20 cellular contexts compared by ENCODE assay signal in genomic region chr1:32125313-32125712, GRCh38. TPM values are rescaled to one million over a fixed set of nuclear protein-coding genes. Genes with fewer than 3 reads are reported as not detected.
DNase-seq lines count a peak whose midpoint lies in the region; ATAC-seq, FAIRE-seq and TF ChIP-seq lines count a peak whose summit lies in the region.
"Had no signal": no experiment of that assay in that cellular context is flagged by ENCODE, and none has a peak within 500 bp of the region (broad histone marks: within the 10 kb centered on the region; RNA-seq: fewer than 3 reads in every experiment).

No MANE protein-coding gene starts in this region.

- no peaks in the 10 kb centered on the region for H3K23me2 ChIP-seq in H9 (ENCODE audit: insufficient read length, low read depth, low read length, poor library complexity, severe bottlenecking)

- RAD21 ChIA-PET in GM12878 (lab: Charles Lee; ENCODE audit: unreplicated experiment), result no interaction called here

- peaks cover 0 to 6% (median 0%) of the 10 kb centered on the region in 3 experiments; a peak in 1 of 7 replicates for H3K36me3 Mint-ChIP-seq in H9 (ENCODE audit: insufficient read depth in 1 of 3, low read depth in 3 of 3)

- H3K9me3 ChIP-seq in BE2C (no peaks in the 10 kb centered on the region), H9 (ENCODE audit: control insufficient read depth, low read depth, low read length) (no peaks in the 10 kb centered on the region), GM12878 (replicated peaks; ENCODE audit: control insufficient read depth, insufficient read depth, low read length) (no peaks in the 10 kb centered on the region)

- ATAC-seq in GM12878 (no peak), GM18909 (IDR thresholded peaks at IDR 0.05; ENCODE audit: poor library complexity, unreplicated experiment) (no peak), sciatic nerve (no peak)
- ATAC-seq: Panc1 had no signal

- no peaks in the 10 kb centered on the region for H4K20me1 ChIP-seq in H9 (ENCODE audit: control insufficient read depth, insufficient read depth, insufficient read length)
- no peaks in the 10 kb centered on the region; the same call in 1 of the 2 replicates for H4K20me1 ChIP-seq in GM12878 (ENCODE audit: control insufficient read depth, insufficient read depth)

- H3T11ph ChIP-seq in H9 (ENCODE audit: low read length), result no peak overlapping the region

- no peak overlapping the region for H4K91ac ChIP-seq in H9 (ENCODE audit: insufficient read length, low read depth, low read length)

- H2BK120ac ChIP-seq in H9 (ENCODE audit: low read depth, low read length, poor library complexity, severe bottlenecking), result no peak overlapping the region

- no peak overlapping the region for H3K23ac ChIP-seq in H9 (ENCODE audit: insufficient read length, low read depth, low read length)

- TF ChIP-seq POLR2A in GM12878 (IDR thresholded peaks at IDR 0.05; ENCODE audit: low read depth, low read length), result no peak

- DNase-seq in BE2C (peak; percentile 38), H9 (no peak), NCI-H524 (lab: John Stamatoyannopoulos, UW) (peak; percentile 31 to 67), GM12878 (ENCODE audit: low read depth, low spot score) (no peak), NCI-H2107 treated with DMSO at 0.1 percent for 48 hours (lab: John Stamatoyannopoulos, UW; ENCODE audit: unreplicated experiment) (no peak), sciatic nerve (ENCODE audit: low spot score) (no peak)
- DNase-seq: DMS79 treated with DMSO at 0.1 percent for 48 hours, GM23248, HCEC 1CT, IMR-90, Karpas-422, NCI-H1417, NCI-H1930, NCI-H345, SIG-M5, T-helper 1 cell had no signal

- no peaks in the 10 kb centered on the region for H3K9me3 Mint-ChIP-seq in H9

- no peak overlapping the region for H2AFZ ChIP-seq in H9 (ENCODE audit: low read length)
- no peak overlapping the region for H2AFZ ChIP-seq in GM12878 (ENCODE audit: control insufficient read depth, low read depth, low read length)
- H2AFZ ChIP-seq: GM23248 had no signal

- H2BK5ac ChIP-seq in H9 (ENCODE audit: insufficient read length, low read length), result no peak overlapping the region

- intact Hi-C loops in GM12878 (cut with micrococcal nuclease; ENCODE audit: unreplicated experiment), result no loop called here
- intact Hi-C loops in sciatic nerve (cut with DNase I), result no loop called here

- H3K14ac ChIP-seq in H9 (ENCODE audit: insufficient read depth, low read length), result no peak overlapping the region

- no peak for FAIRE-seq in GM12878 (lab: Jason Lieb, UNC)
- FAIRE-seq: A204.1 had no signal

- H3K4ac ChIP-seq in H9 (ENCODE audit: low read depth, low read length), result no peak overlapping the region

- no peak overlapping the region for H3K4me2 ChIP-seq in H9 (ENCODE audit: insufficient read depth, insufficient read length, low read length)
- H3K4me2 ChIP-seq in GM12878 (ENCODE audit: control insufficient read depth, insufficient read depth), result no peak overlapping the region

- H3K56ac ChIP-seq in H9 (ENCODE audit: insufficient read length, low read depth, low read length), result no peak overlapping the region

- TF ChIP-seq CTCF in BE2C (IDR thresholded peaks at IDR 0.05; ENCODE audit: low read depth, low read length) (no peak), H9 (conservative IDR thresholded peaks at IDR 0.05) (no peak), GM12878 (IDR thresholded peaks at IDR 0.05 in 2 of 3, conservative IDR thresholded peaks at IDR 0.05 in 1 of 3; ENCODE audit: control insufficient read depth in 2 of 3, extremely low read depth in 1 of 3, insufficient read depth in 1 of 3, low read depth in 3 of 3, low read length in 3 of 3) (no peak)

- H3K4me1 Mint-ChIP-seq in H9, result peaks cover 20 to 27% of the 10 kb centered on the region in 2 experiments

- in situ Hi-C loops in GM12878 (cut with MboI), result no loop called here

- peaks cover 14% of the 10 kb centered on the region; the same call in 1 of the 2 replicates for H3K79me2 ChIP-seq in H9 (ENCODE audit: insufficient read depth, low read length)
- H3K79me2 ChIP-seq in GM12878 (ENCODE audit: control insufficient read depth, insufficient read depth, low read length), result peaks cover 54% of the 10 kb centered on the region

- H2AK5ac ChIP-seq in H9 (ENCODE audit: insufficient read length, low read length), result no peak overlapping the region

- H2BK15ac ChIP-seq in H9 (ENCODE audit: low read depth, low read length), result 0 out of 2 replicates have a peak overlapping the region, but pooled peaks have one; percentile 94

- H3K27me3 ChIP-seq in BE2C (no peaks in the 10 kb centered on the region), H9 (ENCODE audit: insufficient read depth, low read length) (no peaks in the 10 kb centered on the region), GM12878 (replicated peaks in 1 of 2; ENCODE audit: control insufficient read depth in 2 of 2, insufficient read depth in 2 of 2, low read length in 1 of 2) (no peaks in the 10 kb centered on the region)

- H4K5ac ChIP-seq in H9 (ENCODE audit: insufficient read length, low read depth, low read length), result peak overlapping the region; percentile 72

- H3K27ac Mint-ChIP-seq in H9, result peak overlapping the region in 2 of 3 experiments; percentile 12 to 34; a peak in 1 of 7 replicates

- H3K4me1 ChIP-seq in BE2C, result no peaks in the 10 kb centered on the region
- H3K4me1 ChIP-seq in H9 (ENCODE audit: insufficient read depth, low read length), result no peaks in the 10 kb centered on the region
- H3K4me1 ChIP-seq in GM12878 (ENCODE audit: control insufficient read depth, insufficient read depth, low read length), result peaks cover 10% of the 10 kb centered on the region

- TSS peak; percentile 31 for BruUV-seq in GM12878 (replicated peaks; lab: Mats Ljungman, UMichigan)

- H3K4me3 Mint-ChIP-seq in H9, result no peak overlapping the region
- H3K4me3 Mint-ChIP-seq: CD14-positive monocyte had no signal

- no peak overlapping the region for H3K9ac ChIP-seq in H9 (ENCODE audit: extremely low read depth, insufficient read length, low read length)
- H3K9ac ChIP-seq in GM12878 (ENCODE audit: control insufficient read depth, insufficient read depth, low read length), result no peak overlapping the region
- H3K9ac ChIP-seq: GM23248 had no signal

- H3K27ac ChIP-seq in H9 (ENCODE audit: insufficient read length, low read depth, low read length) (no peak overlapping the region), GM12878 (ENCODE audit: control insufficient read depth, insufficient read depth) (no peak overlapping the region)
- H3K27ac ChIP-seq: GM23248 had no signal

- SMC1A ChIA-PET in GM12878 (lab: Charles Lee; ENCODE audit: uncharacterized antibody, unreplicated experiment), result interaction anchor here (1.2 kb wide), 1 partner anchor 9 kb away, joined by 4 read pairs; no protein-coding TSS in a partner anchor

- no CpG with 5 or more reads among the region's 8 CpGs for WGBS in H9 (ENCODE audit: extremely low coverage, insufficient read length, low lambda C conversion rate)
- WGBS in GM12878 (ENCODE audit: insufficient coverage, insufficient replicate concordance, low lambda C conversion rate, missing lambda C conversion rate), result 92% methylated on average over 8 of the region's 8 CpGs

- no peak overlapping the region for H2BK12ac ChIP-seq in H9 (ENCODE audit: insufficient read length, low read depth, low read length)

- H3K4me3 ChIP-seq in BE2C (ENCODE audit: low read depth, low read length), result no peak overlapping the region
- H3K4me3 ChIP-seq in GM12878, result no peak overlapping the region
- H3K4me3 ChIP-seq: GM23248 had no signal

- no peaks in the 10 kb centered on the region for H3K27me3 Mint-ChIP-seq in H9 (ENCODE audit: low read depth)

- H3K18ac ChIP-seq in H9 (ENCODE audit: insufficient read length, low read depth, low read length), result no peak overlapping the region

- H3K36me3 ChIP-seq in BE2C, result no peaks in the 10 kb centered on the region
- peaks cover 2 to 3% of the 10 kb centered on the region in 2 experiments; a peak in 3 of 4 replicates for H3K36me3 ChIP-seq in GM12878 (ENCODE audit: control insufficient read depth in 2 of 2, insufficient read depth in 2 of 2, low read length in 1 of 2)

- no peak overlapping the region for H2BK20ac ChIP-seq in H9 (ENCODE audit: low read depth, low read length, poor library complexity, severe bottlenecking)

- no peak for TF ChIP-seq EP300 in GM12878 (IDR thresholded peaks at IDR 0.05; ENCODE audit: borderline replicate concordance in 1 of 2, control insufficient read depth in 1 of 2, low read depth in 2 of 2, low read length in 2 of 2)

- TF ChIP-seq RAD21 in GM12878 (IDR thresholded peaks at IDR 0.05; ENCODE audit: insufficient read depth, low read depth, low read length), result no peak

- CTCF ChIA-PET in GM12878 (lab: Yijun Ruan, JAX), result interaction anchor here (1.0 to 1.2 kb wide), 2 partner anchors 20 to 95 kb away, joined by 3 read pairs; no protein-coding TSS in a partner anchor

- no peak overlapping the region for H4K8ac ChIP-seq in H9 (replicated peaks; ENCODE audit: insufficient read length, low read depth, low read length)

- POLR2A ChIA-PET in GM12878 (lab: Charles Lee), result no interaction called here

- peaks cover 9% of the 10 kb centered on the region for H3K79me1 ChIP-seq in H9 (ENCODE audit: insufficient read depth, low read depth, low read length, poor library complexity, severe bottlenecking)

RNA-seq across cellular contexts. Expression of gene KPNA6, which starts 17.5 kb away (rescaled TPM):
- polyA plus RNA-seq in BE2C (2012; ENCODE audit: insufficient read depth, insufficient read length, low read depth), result 8.3 TPM
- total RNA-seq in H9 (2021) (114 TPM in 2 replicates), GM12878 (2014; rRNA removed) (25.8 and 31.1 TPM in 2 replicates), GM12878 (2014; rRNA removed; fragmentation: Illumina TruSeq; extraction: Trizol) (34.5 and 34.9 TPM in 2 replicates), GM12878 (2021) (51.1 and 55.6 TPM in 2 replicates), sciatic nerve (58.9 TPM)
- total RNA-seq in GM12878 (2013; cell fraction: nucleolus; rRNA removed), result 27.3 and 28.9 TPM in 2 replicates
- polyA plus RNA-seq in GM12878 (2011; ENCODE audit: low read depth), result 10.6 TPM
- polyA plus RNA-seq in GM12878 (2011; rRNA removed) (25.1 and 28.9 TPM in 2 replicates), GM12878 (2014; fragmentation: Illumina TruSeq; extraction: Trizol) (24.6 and 25.5 TPM in 2 replicates), GM12878 (2014; fragmentation: Nextera tagmentation; extraction: Ambion mirVana) (10 to 100 TPM; 11.1 to 25.5 TPM), GM12878 (2014; rRNA removed) (23.1 and 26.0 TPM in 2 replicates), GM12878 (2016; fragmentation: Nextera tagmentation; extraction: Ambion mirVana) (10 to 100 TPM; 28.5 to 35.2 TPM)
- polyA plus RNA-seq in GM12878 (2011; cell fraction: cytosol; rRNA removed), result 18.9 and 21.8 TPM in 2 replicates
- polyA plus RNA-seq in GM12878 (2011; cell fraction: nucleus; rRNA removed), result 7.5 and 11.6 TPM in 2 replicates
- polyA plus RNA-seq in GM12878 (2012), result 12.7 and 13.4 TPM in 2 replicates
- 29.7 and 34.2 TPM in 2 replicates for polyA minus RNA-seq in GM12878 (2011; rRNA and poly(A)+ RNA removed)
- polyA minus RNA-seq in GM12878 (2011; cell fraction: cytosol; rRNA and poly(A)+ RNA removed), result 14.3 and 16.5 TPM in 2 replicates
- polyA minus RNA-seq in GM12878 (2011; cell fraction: nucleus; rRNA and poly(A)+ RNA removed), result 5.2 and 6.4 TPM in 2 replicates

RNA-seq across cellular contexts. Expression of gene TMEM39B, which starts 52.6 kb away (rescaled TPM):
- 24.7 TPM for polyA plus RNA-seq in BE2C (2012; ENCODE audit: insufficient read depth, insufficient read length, low read depth)
- 25.0 and 27.4 TPM in 2 replicates for total RNA-seq in H9 (2021)
- total RNA-seq in GM12878 (2013; cell fraction: nucleolus; rRNA removed), result 12.3 and 16.0 TPM in 2 replicates
- total RNA-seq in GM12878 (2014; rRNA removed), result 5.4 and 6.8 TPM in 2 replicates
- 6.0 and 6.3 TPM in 2 replicates for total RNA-seq in GM12878 (2014; rRNA removed; fragmentation: Illumina TruSeq; extraction: Trizol)
- total RNA-seq in GM12878 (2021), result 24.3 TPM in 2 replicates
- 9.7 TPM for polyA plus RNA-seq in GM12878 (2011; ENCODE audit: low read depth)
- polyA plus RNA-seq in GM12878 (2011; rRNA removed), result 4.4 and 14.3 TPM in 2 replicates
- 31.1 and 32.2 TPM in 2 replicates for polyA plus RNA-seq in GM12878 (2011; cell fraction: cytosol; rRNA removed)
- polyA plus RNA-seq in GM12878 (2011; cell fraction: nucleus; rRNA removed), result 23.5 and 25.2 TPM in 2 replicates
- polyA plus RNA-seq in GM12878 (2012), result 17.9 and 21.4 TPM in 2 replicates
- 5.7 and 11.7 TPM in 2 replicates for polyA plus RNA-seq in GM12878 (2014; fragmentation: Illumina TruSeq; extraction: Trizol)
- polyA plus RNA-seq in GM12878 (2014; fragmentation: Nextera tagmentation; extraction: Ambion mirVana), result 1 to 10 TPM; 2.3 to 3.4 TPM
- polyA plus RNA-seq in GM12878 (2014; rRNA removed), result 13.0 and 18.9 TPM in 2 replicates
- 10 to 100 TPM; 25.1 to 27.2 TPM for polyA plus RNA-seq in GM12878 (2016; fragmentation: Nextera tagmentation; extraction: Ambion mirVana)
- polyA minus RNA-seq in GM12878 (2011; rRNA and poly(A)+ RNA removed), result 18.7 and 25.6 TPM in 2 replicates
- polyA minus RNA-seq in GM12878 (2011; cell fraction: cytosol; rRNA and poly(A)+ RNA removed), result 8.3 and 13.0 TPM in 2 replicates
- polyA minus RNA-seq in GM12878 (2011; cell fraction: nucleus; rRNA and poly(A)+ RNA removed), result 5.0 and 8.5 TPM in 2 replicates
- 16.4 TPM for total RNA-seq in sciatic nerve

RNA-seq across cellular contexts. Expression of gene TXLNA, which starts 54.2 kb away (rescaled TPM):
- 27.4 TPM for polyA plus RNA-seq in BE2C (2012; ENCODE audit: insufficient read depth, insufficient read length, low read depth)
- 67.3 and 69.4 TPM in 2 replicates for total RNA-seq in H9 (2021)
- 39.8 and 42.3 TPM in 2 replicates for total RNA-seq in GM12878 (2013; cell fraction: nucleolus; rRNA removed)
- 63.3 and 64.6 TPM in 2 replicates for total RNA-seq in GM12878 (2014; rRNA removed)
- total RNA-seq in GM12878 (2014; rRNA removed; fragmentation: Illumina TruSeq; extraction: Trizol), result 45.3 and 47.2 TPM in 2 replicates
- total RNA-seq in GM12878 (2021), result 66.5 and 71.3 TPM in 2 replicates
- polyA plus RNA-seq in GM12878 (2011; ENCODE audit: low read depth), result 24.7 TPM
- polyA plus RNA-seq in GM12878 (2011; rRNA removed), result 31.5 and 42.0 TPM in 2 replicates
- polyA plus RNA-seq in GM12878 (2011; cell fraction: cytosol; rRNA removed), result 48.2 and 50.1 TPM in 2 replicates
- 67.5 and 72.7 TPM in 2 replicates for polyA plus RNA-seq in GM12878 (2011; cell fraction: nucleus; rRNA removed)
- polyA plus RNA-seq in GM12878 (2012), result 27.1 and 30.3 TPM in 2 replicates
- polyA plus RNA-seq in GM12878 (2014; fragmentation: Illumina TruSeq; extraction: Trizol), result 41.1 and 45.0 TPM in 2 replicates
- polyA plus RNA-seq in GM12878 (2014; fragmentation: Nextera tagmentation; extraction: Ambion mirVana), result 10 to 100 TPM in 1 of 2 experiments, 1 to 10 TPM in 1; 7.2 to 10.3 TPM
- polyA plus RNA-seq in GM12878 (2014; rRNA removed), result 48.6 and 52.7 TPM in 2 replicates
- polyA plus RNA-seq in GM12878 (2016; fragmentation: Nextera tagmentation; extraction: Ambion mirVana), result 10 to 100 TPM; 86.1 to 93.7 TPM
- polyA minus RNA-seq in GM12878 (2011; rRNA and poly(A)+ RNA removed), result 45.5 and 46.1 TPM in 2 replicates
- 18.7 and 23.4 TPM in 2 replicates for polyA minus RNA-seq in GM12878 (2011; cell fraction: cytosol; rRNA and poly(A)+ RNA removed)
- polyA minus RNA-seq in GM12878 (2011; cell fraction: nucleus; rRNA and poly(A)+ RNA removed), result 10.3 and 16.9 TPM in 2 replicates
- 49.5 TPM for total RNA-seq in sciatic nerve

Comparison
In these comparisons a context has a peak if more than half of its experiments do, and no peak if none do; other contexts are left out.
1. DNase-seq: peak in BE2C (single experiment) and NCI-H524 (2 of 2); none in H9 (single experiment), GM12878 (single experiment), NCI-H2107 treated with DMSO at 0.1 percent for 48 hours (single experiment) and sciatic nerve (single experiment).